In the genomic region with DNA sequence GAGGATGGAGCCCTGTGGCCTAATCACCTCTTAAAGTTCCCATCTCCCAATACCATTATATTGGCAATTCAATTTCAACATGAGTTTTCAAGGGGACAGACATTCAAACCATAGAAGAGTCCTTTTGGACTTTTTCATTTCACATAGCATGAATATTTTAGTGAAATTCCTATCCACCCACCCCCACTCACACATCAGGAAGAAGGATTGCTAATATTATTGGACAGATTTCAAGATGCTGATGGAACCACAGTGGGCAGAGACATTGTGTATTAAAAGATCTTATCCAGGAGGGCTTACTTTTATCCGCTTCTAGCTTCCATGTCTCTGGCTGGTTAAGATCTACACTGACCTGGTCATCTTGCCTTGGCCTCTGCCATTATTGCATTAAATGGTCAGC, we compare ENCODE assay signal across 26 cellular contexts.
"Had no signal": no experiment of that assay in that cellular context is flagged by ENCODE, and none has a peak within 500 bp of the region (broad histone marks: within the 10 kb centered on the region; RNA-seq: fewer than 3 reads in every experiment).

No MANE protein-coding gene starts in this region.

- ATAC-seq: activated T-cell treated with anti-CD3 and anti-CD28 coated beads, Interleukin-2, amount 50 U/mL, for 4 hours; activated T-helper 17 cell treated with anti-CD3 and anti-CD28 coated beads, Interleukin-2, amount 50 U/mL, for 72 hours; Panc1; Right ventricle myocardium inferior had no signal

- DNase-seq: activated CD4-positive, alpha-beta memory T cell treated with anti-CD3 and anti-CD28 coated beads for 36 hours; activated CD4-positive, alpha-beta T cell treated with anti-CD3 and anti-CD28 coated beads, Interleukin-2, amount 10 ng/mL, durations not matched to agents 7 days and 5 days; activated CD4-positive, CD25-positive, alpha-beta regulatory T cell; activated CD8-positive, alpha-beta memory T cell treated with anti-CD3 and anti-CD28 coated beads for 24 hours; activated gamma-delta T cell; activated naive CD4-positive, alpha-beta T cell treated with anti-CD3 and anti-CD28 coated beads for 36 hours; activated T-cell treated with anti-CD3 and anti-CD28 coated beads, Interleukin-2, amount 50 U/mL, for 4 hours; caudate nucleus; NCI-H1092; NCI-H1417; NCI-H1694; NCI-H2029; NCI-H2107; NCI-H2171 treated with DMSO at 0.1 percent for 48 hours; NCI-H345; NCI-H510A; NCI-H526 treated with DMSO at 0.1 percent for 48 hours; NCI-H82; OCI-M1; RPMI8226; T-helper 1 cell had no signal

- H3K4me3 ChIP-seq: breast epithelium, SK-N-MC had no signal
